ENCODE assay signal across 8 cellular contexts in the genomic region with DNA sequence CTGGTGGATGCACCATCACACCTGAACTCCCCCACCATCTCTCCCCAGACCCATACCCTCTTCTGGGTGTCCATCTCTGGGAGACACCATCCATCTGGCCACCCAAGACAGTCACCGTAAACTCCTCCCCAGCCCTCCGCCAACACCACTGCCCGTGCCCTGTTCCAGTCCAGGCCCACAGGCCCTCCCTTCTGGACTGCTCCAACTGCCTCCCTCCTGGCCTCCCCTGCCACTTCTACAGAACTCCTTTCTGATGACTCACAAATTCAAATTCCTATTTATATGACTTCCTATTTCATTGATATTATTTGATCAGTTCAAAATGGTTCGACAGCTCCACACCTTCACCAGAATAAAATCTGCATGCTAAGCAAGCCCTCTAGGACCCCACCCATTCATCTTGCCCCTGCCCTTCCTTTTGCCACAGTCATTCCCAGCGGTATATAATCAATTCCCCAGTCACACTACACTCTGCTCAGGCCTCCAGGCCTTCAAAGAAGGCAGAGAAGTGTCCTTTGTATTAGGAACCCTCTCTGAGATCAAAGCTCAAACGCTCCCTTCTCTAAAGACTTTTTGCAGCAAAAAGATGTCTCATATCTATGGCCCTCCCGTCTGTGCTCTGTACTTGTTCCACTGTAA. TPM values are rescaled to one million over a fixed set of nuclear protein-coding genes. Genes with fewer than 3 reads are reported as not detected.
DNase-seq lines count a peak whose midpoint lies in the region; ATAC-seq and TF ChIP-seq lines count a peak whose summit lies in the region.

No MANE protein-coding gene starts in this region.

- peak overlapping the region; percentile 66 for H3K27ac Mint-ChIP-seq in GM23338
- peak overlapping the region; percentile 85 for H3K27ac Mint-ChIP-seq in WTC11

- H3K36me3 ChIP-seq in GM23338 (ENCODE audit: insufficient read depth) (no peaks in the 10 kb centered on the region), left ventricle myocardium inferior (peaks cover 5% of the 10 kb centered on the region), smooth muscle cell (ENCODE audit: low read depth) (no peaks in the 10 kb centered on the region)

- H3K4me3 Mint-ChIP-seq in GM23338, result no peak overlapping the region; the same call in 2 of the 3 replicates
- H3K4me3 Mint-ChIP-seq in WTC11, result no peak overlapping the region

- TF ChIP-seq CTCF in GM23338 (conservative IDR thresholded peaks at IDR 0.05; ENCODE audit: low read depth in 2 of 2), result no peak
- TF ChIP-seq CTCF in WTC11 (IDR thresholded peaks at IDR 0.05), result no peak
- no peak for TF ChIP-seq CTCF in left ventricle myocardium inferior (IDR thresholded peaks at IDR 0.05; ENCODE audit: borderline replicate concordance)
- no peak for TF ChIP-seq CTCF in smooth muscle cell (IDR thresholded peaks at IDR 0.05; ENCODE audit: borderline replicate concordance, insufficient read depth, poor library complexity, severe bottlenecking)

- WGBS in smooth muscle cell (ENCODE audit: low lambda C conversion rate), result 82% methylated on average over 7 of the region's 7 CpGs

- H3K4me3 ChIP-seq in GM23338 (no peak overlapping the region), left ventricle myocardium inferior (peak overlapping the region; percentile 2), smooth muscle cell (no peak overlapping the region)

- H3K27me3 ChIP-seq in GM23338 (ENCODE audit: insufficient read depth), result no peaks in the 10 kb centered on the region
- no peaks in the 10 kb centered on the region for H3K27me3 ChIP-seq in left ventricle myocardium inferior (ENCODE audit: low read depth)
- no peaks in the 10 kb centered on the region for H3K27me3 ChIP-seq in smooth muscle cell (ENCODE audit: low read depth)

- H3K4me1 ChIP-seq in GM23338 (ENCODE audit: insufficient read depth), result peaks cover 79% of the 10 kb centered on the region
- peaks cover 97% of the 10 kb centered on the region for H3K4me1 ChIP-seq in left ventricle myocardium inferior
- peaks cover 68% of the 10 kb centered on the region for H3K4me1 ChIP-seq in smooth muscle cell (ENCODE audit: low read depth)

- H3K9ac ChIP-seq in smooth muscle cell (ENCODE audit: low read depth), result no peak overlapping the region

- H2AFZ ChIP-seq in GM23338, result no peak overlapping the region
- no peak overlapping the region for H2AFZ ChIP-seq in smooth muscle cell (ENCODE audit: low read depth)

- intact Hi-C loops in left ventricle myocardium inferior (cut with micrococcal nuclease), result no loop called here

- peaks cover 99% of the 10 kb centered on the region for H3K79me2 ChIP-seq in GM23338 (replicated peaks; ENCODE audit: insufficient read depth)
- H3K79me2 ChIP-seq in smooth muscle cell (ENCODE audit: low read depth), result peaks cover 99% of the 10 kb centered on the region

- ATAC-seq in GM23338, result no peak
- ATAC-seq in WTC11, result no peak
- ATAC-seq in HG02588 (IDR thresholded peaks at IDR 0.05; ENCODE audit: unreplicated experiment), result no peak
- ATAC-seq in HG03439 (IDR thresholded peaks at IDR 0.05; ENCODE audit: unreplicated experiment), result no peak
- ATAC-seq in HG02884 (IDR thresholded peaks at IDR 0.05; ENCODE audit: unreplicated experiment), result no peak

- peaks cover 8% of the 10 kb centered on the region for H3K27me3 Mint-ChIP-seq in GM23338 (ENCODE audit: insufficient read depth, low read depth, poor library complexity)
- no peaks in the 10 kb centered on the region for H3K27me3 Mint-ChIP-seq in WTC11 (ENCODE audit: low read depth)

- H4K20me1 ChIP-seq in GM23338 (replicated peaks; ENCODE audit: insufficient read depth) (peaks cover 24% of the 10 kb centered on the region), smooth muscle cell (ENCODE audit: low read depth) (peaks cover 100% of the 10 kb centered on the region)

- 0 out of 2 replicates have a peak overlapping the region, but pooled peaks have one; percentile 13 for H3K4me2 ChIP-seq in GM23338
- peak overlapping the region; percentile 28 for H3K4me2 ChIP-seq in smooth muscle cell

- H3K9me3 Mint-ChIP-seq in GM23338 (no peaks in the 10 kb centered on the region), WTC11 (no peaks in the 10 kb centered on the region)

- H3K36me3 Mint-ChIP-seq in GM23338 (ENCODE audit: low read depth) (peaks cover 15% of the 10 kb centered on the region), WTC11 (no peaks in the 10 kb centered on the region; the same call in 1 of the 2 replicates)

- 0 out of 2 replicates have a peak, but pooled peaks cover 5% of the 10 kb centered on the region for H3F3A ChIP-seq in GM23338 (replicated peaks; ENCODE audit: low read depth)
- peaks cover 68% of the 10 kb centered on the region for H3F3A ChIP-seq in smooth muscle cell (ENCODE audit: low read depth)

- H3K9me2 ChIP-seq in GM23338 (ENCODE audit: insufficient read depth), result peaks cover 3% of the 10 kb centered on the region

- DNase-seq in GM23338 (ENCODE audit: low spot score) (no peak), WTC11 (ENCODE audit: low spot score) (no peak), left ventricle myocardium inferior (no peak), smooth muscle cell (lab: John Stamatoyannopoulos, UW; ENCODE audit: unreplicated experiment) (no peak), D341Med (ENCODE audit: low spot score) (no peak)

- H3K4me1 Mint-ChIP-seq in GM23338 (peaks cover 80% of the 10 kb centered on the region), WTC11 (peaks cover 85% of the 10 kb centered on the region)

- H3K27ac ChIP-seq in GM23338 (ENCODE audit: low read depth), result peak overlapping the region; percentile 14
- H3K27ac ChIP-seq in left ventricle myocardium inferior (replicated peaks), result peak overlapping the region; percentile 100
- peak overlapping the region; percentile 82 for H3K27ac ChIP-seq in smooth muscle cell (ENCODE audit: low read depth)

- POLR2A ChIA-PET in WTC11 (lab: Charles Lee), result interaction anchor here (1.1 to 3.3 kb wide), 4 partner anchors 26 to 77 kb away, joined by 3 to 18 read pairs (median 8); partner anchors contain the start of gene MYH9

- CTCF ChIA-PET in WTC11 (lab: Charles Lee), result interaction anchor here (1.1 to 3.1 kb wide), 3 partner anchors 57 to 128 kb away, joined by 4 to 13 read pairs (median 4); no protein-coding TSS in a partner anchor

- H3K9me3 ChIP-seq in left ventricle myocardium inferior (replicated peaks) (no peaks in the 10 kb centered on the region), smooth muscle cell (replicated peaks; ENCODE audit: low read depth) (no peaks in the 10 kb centered on the region)

TF ChIP-seq in GM23338, 12 proteins besides CTCF, POLR2A, EP300 and RAD21:
- TF ChIP-seq ZNF331 (CRISPR knock-in tag; IDR thresholded peaks at IDR 0.05; ENCODE audit: low read depth), result no peak

TF ChIP-seq in WTC11, 78 proteins besides CTCF, POLR2A, EP300 and RAD21 (continues in another document):
- no peak for TF ChIP-seq IRF1 (CRISPR knock-in tag; IDR thresholded peaks at IDR 0.05)
- TF ChIP-seq CREB1 (CRISPR knock-in tag; IDR thresholded peaks at IDR 0.05), result no peak
- TF ChIP-seq, protein P1, sequence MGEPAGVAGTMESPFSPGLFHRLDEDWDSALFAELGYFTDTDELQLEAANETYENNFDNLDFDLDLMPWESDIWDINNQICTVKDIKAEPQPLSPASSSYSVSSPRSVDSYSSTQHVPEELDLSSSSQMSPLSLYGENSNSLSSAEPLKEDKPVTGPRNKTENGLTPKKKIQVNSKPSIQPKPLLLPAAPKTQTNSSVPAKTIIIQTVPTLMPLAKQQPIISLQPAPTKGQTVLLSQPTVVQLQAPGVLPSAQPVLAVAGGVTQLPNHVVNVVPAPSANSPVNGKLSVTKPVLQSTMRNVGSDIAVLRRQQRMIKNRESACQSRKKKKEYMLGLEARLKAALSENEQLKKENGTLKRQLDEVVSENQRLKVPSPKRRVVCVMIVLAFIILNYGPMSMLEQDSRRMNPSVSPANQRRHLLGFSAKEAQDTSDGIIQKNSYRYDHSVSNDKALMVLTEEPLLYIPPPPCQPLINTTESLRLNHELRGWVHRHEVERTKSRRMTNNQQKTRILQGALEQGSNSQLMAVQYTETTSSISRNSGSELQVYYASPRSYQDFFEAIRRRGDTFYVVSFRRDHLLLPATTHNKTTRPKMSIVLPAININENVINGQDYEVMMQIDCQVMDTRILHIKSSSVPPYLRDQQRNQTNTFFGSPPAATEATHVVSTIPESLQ (CRISPR knock-in tag; IDR thresholded peaks at IDR 0.05), result no peak
- no peak for TF ChIP-seq E2F1 (CRISPR knock-in tag; IDR thresholded peaks at IDR 0.05)
- TF ChIP-seq JAZF1 (CRISPR knock-in tag; IDR thresholded peaks at IDR 0.05), result no peak
- TF ChIP-seq, protein P2, sequence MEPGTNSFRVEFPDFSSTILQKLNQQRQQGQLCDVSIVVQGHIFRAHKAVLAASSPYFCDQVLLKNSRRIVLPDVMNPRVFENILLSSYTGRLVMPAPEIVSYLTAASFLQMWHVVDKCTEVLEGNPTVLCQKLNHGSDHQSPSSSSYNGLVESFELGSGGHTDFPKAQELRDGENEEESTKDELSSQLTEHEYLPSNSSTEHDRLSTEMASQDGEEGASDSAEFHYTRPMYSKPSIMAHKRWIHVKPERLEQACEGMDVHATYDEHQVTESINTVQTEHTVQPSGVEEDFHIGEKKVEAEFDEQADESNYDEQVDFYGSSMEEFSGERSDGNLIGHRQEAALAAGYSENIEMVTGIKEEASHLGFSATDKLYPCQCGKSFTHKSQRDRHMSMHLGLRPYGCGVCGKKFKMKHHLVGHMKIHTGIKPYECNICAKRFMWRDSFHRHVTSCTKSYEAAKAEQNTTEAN (CRISPR knock-in tag; IDR thresholded peaks at IDR 0.05), result no peak
- no peak for TF ChIP-seq FOXP1 (CRISPR knock-in tag; IDR thresholded peaks at IDR 0.05; ENCODE audit: borderline replicate concordance)
- no peak for TF ChIP-seq TCF7 (CRISPR knock-in tag; IDR thresholded peaks at IDR 0.05; ENCODE audit: low read depth)

RNA-seq across cellular contexts. Expression of gene MYH9, which starts 29.1 kb away (rescaled TPM):
- total RNA-seq in GM23338 (2014; rRNA removed; shearing (Covaris generic)), result 204 and 233 TPM in 2 replicates
- 55.4 and 58.4 TPM in 2 replicates for polyA plus RNA-seq in GM23338 (2016; fragmentation: Nextera tagmentation; extraction: Ambion mirVana)
- 272 to 288 TPM (median 277 TPM) in 3 replicates for total RNA-seq in WTC11 (2021)
- total RNA-seq in left ventricle myocardium inferior, result 150 TPM
- 350 and 378 TPM in 2 replicates for total RNA-seq in smooth muscle cell
- 361 and 382 TPM in 2 replicates for polyA plus RNA-seq in smooth muscle cell

Comparison
In these comparisons a context has a peak if more than half of its experiments do, and no peak if none do; other contexts are left out.
1. H3K27ac ChIP-seq: peak in every context shown above with its lines; median percentile 100 in left ventricle myocardium inferior; 82 in smooth muscle cell; 14 in GM23338.